In genomic region chr18:5066380-5066977, GRCh38 we compare ENCODE assay signal across 13 cellular contexts.
DNase-seq lines count a peak whose midpoint lies in the region; ATAC-seq and TF ChIP-seq lines count a peak whose summit lies in the region.
"Had no signal": no experiment of that assay in that cellular context is flagged by ENCODE, and none has a peak within 500 bp of the region (broad histone marks: within the 10 kb centered on the region; RNA-seq: fewer than 3 reads in every experiment).

No MANE protein-coding gene starts in this region.

- ATAC-seq in GM21576 (IDR thresholded peaks at IDR 0.05; ENCODE audit: unreplicated experiment) = no peak
- ATAC-seq: Right ventricle myocardium inferior had no signal

- TF ChIP-seq POLR2A in NB4 (IDR thresholded peaks at IDR 0.05; ENCODE audit: extremely low read depth, insufficient read length) (no peak), erythroblast (IDR thresholded peaks at IDR 0.05; ENCODE audit: low read length) (no peak)

- no peak overlapping the region for H3K4me3 ChIP-seq in GM12864 (ENCODE audit: low read depth, low read length)
- H3K4me3 ChIP-seq in NB4 (ENCODE audit: low read depth, low read length) = no peak overlapping the region
- H3K4me3 ChIP-seq: spleen, suprapubic skin had no signal

- peak; percentile 8 for DNase-seq in ACHN
- no peak for DNase-seq in GM12864 (ENCODE audit: low read depth)
- DNase-seq in NB4 (ENCODE audit: low read depth) = peak; percentile 20
- peak; percentile 24 to 50 for DNase-seq in erythroblast (lab: John Stamatoyannopoulos, UW)
- DNase-seq in glomerular visceral epithelial cell (ENCODE audit: extremely low spot score) = no peak
- no peak for DNase-seq in NCI-H1092 treated with DMSO at 0.1 percent for 48 hours (lab: John Stamatoyannopoulos, UW)
- no peak for DNase-seq in NCI-H526 (lab: John Stamatoyannopoulos, UW)
- DNase-seq: activated effector memory CD4-positive, alpha-beta T cell treated with Interleukin-2 at 50 U/mL for 16 hours; DMS79; spleen had no signal

- in situ Hi-C loops in ACHN (cut with HindIII; ENCODE audit: low pct_ligation_motif_present, low pct_unique_long_range_greater_than_20kb, low sequenced_read_pairs) = no loop called here

- TF ChIP-seq CTCF in GM12864 (IDR thresholded peaks at IDR 0.05; ENCODE audit: low read depth, low read length, missing control alignments) = peak; percentile 61
- TF ChIP-seq CTCF in NB4 (IDR thresholded peaks at IDR 0.05; ENCODE audit: low read depth, low read length) = peak; percentile 54

Comparison
In these comparisons a context has a peak if more than half of its experiments do, and no peak if none do; other contexts are left out.
1. DNase-seq: peak in ACHN (single experiment), NB4 (single experiment) and erythroblast (2 of 2); none in GM12864 (single experiment), glomerular visceral epithelial cell (single experiment), NCI-H1092 treated with DMSO at 0.1 percent for 48 hours (single experiment) and NCI-H526 (0 of 2).